In genomic region chr1:99475991-99476532, GRCh38 we compare ENCODE assay signal across 1 cellular context.
TF ChIP-seq lines count a peak whose summit lies in the region.

No MANE protein-coding gene starts in this region.

TF ChIP-seq in GM23338, 12 proteins besides CTCF, POLR2A, EP300 and RAD21 (continued from another document):
- no peak for TF ChIP-seq REST (IDR thresholded peaks at IDR 0.05; ENCODE audit: unreplicated experiment)
- no peak for TF ChIP-seq STAT1 (IDR thresholded peaks at IDR 0.05; ENCODE audit: unreplicated experiment)
- no peak for TF ChIP-seq ZNF462 (CRISPR knock-in tag; IDR thresholded peaks at IDR 0.05)
- TF ChIP-seq CREB1 (CRISPR knock-in tag; IDR thresholded peaks at IDR 0.05; ENCODE audit: low read depth) = no peak
- TF ChIP-seq POLR2AphosphoS5 (IDR thresholded peaks at IDR 0.05; ENCODE audit: low read depth) = no peak
